Comparison of ENCODE assay signal across 8 cellular contexts in genomic region chr10:70540089-70540788, GRCh38.
A peak's percentile ranks its signal among the peaks of the same experiment; 100 is the strongest.
DNase-seq lines count a peak whose midpoint lies in the region; ATAC-seq, FAIRE-seq and TF ChIP-seq lines count a peak whose summit lies in the region.

No MANE protein-coding gene starts in this region.

- H3K9me3 ChIP-seq in keratinocyte (ENCODE audit: control insufficient read depth, low read depth, low read length), result no peaks in the 10 kb centered on the region
- H3K9me3 ChIP-seq in vagina, result no peaks in the 10 kb centered on the region
- H3K9me3 ChIP-seq in small intestine (ENCODE audit: control insufficient read depth, low read depth), result no peaks in the 10 kb centered on the region

- no peaks in the 10 kb centered on the region for H3K4me1 ChIP-seq in keratinocyte (ENCODE audit: control insufficient read depth, extremely low read depth, insufficient read depth, low read length)
- no peaks in the 10 kb centered on the region for H3K4me1 ChIP-seq in vagina
- H3K4me1 ChIP-seq in small intestine (ENCODE audit: control insufficient read depth in 2 of 2, insufficient read depth in 1 of 2, low read depth in 1 of 2, low read length in 1 of 2), result no peaks in the 10 kb centered on the region

- POLR2A ChIA-PET in activated naive CD8-positive, alpha-beta T cell treated with anti-CD3 and anti-CD28 coated beads, Interleukin-2, amount 10 ng/mL, durations not matched to agents 7 days and 5 days (lab: Charles Lee), result no interaction called here

- H3K36me3 ChIP-seq in keratinocyte (ENCODE audit: control insufficient read depth in 2 of 2, extremely low read depth in 1 of 2, insufficient read depth in 2 of 2, low read length in 2 of 2), result no peaks in the 10 kb centered on the region
- no peaks in the 10 kb centered on the region for H3K36me3 ChIP-seq in vagina
- H3K36me3 ChIP-seq in small intestine (ENCODE audit: control insufficient read depth in 2 of 2, insufficient read depth in 2 of 2, low read length in 2 of 2), result peaks cover 0 to 3% of the 10 kb centered on the region in 2 donors

- no peaks in the 10 kb centered on the region for H3K27me3 ChIP-seq in keratinocyte (ENCODE audit: control insufficient read depth, extremely low read depth, insufficient read depth, low read length)
- H3K27me3 ChIP-seq in vagina, result no peaks in the 10 kb centered on the region
- H3K27me3 ChIP-seq in small intestine (ENCODE audit: control insufficient read depth in 2 of 2, insufficient read depth in 2 of 2, low read length in 2 of 2), result no peaks in the 10 kb centered on the region

- peak; percentile 41 for ATAC-seq in activated naive CD8-positive, alpha-beta T cell treated with anti-CD3 and anti-CD28 coated beads, Interleukin-2, amount 10 ng/mL, durations not matched to agents 7 days and 5 days (ENCODE audit: low read depth)
- no peak for ATAC-seq in HG03175 (IDR thresholded peaks at IDR 0.05; ENCODE audit: unreplicated experiment)

- no peaks in the 10 kb centered on the region for H3K9me3 Mint-ChIP-seq in HFFc6
- no peaks in the 10 kb centered on the region for H3K9me3 Mint-ChIP-seq in activated naive CD8-positive, alpha-beta T cell treated with anti-CD3 and anti-CD28 coated beads, Interleukin-2, amount 10 ng/mL, durations not matched to agents 7 days and 5 days

- H3K79me2 ChIP-seq in keratinocyte (ENCODE audit: control insufficient read depth, insufficient read depth, low read length), result no peaks in the 10 kb centered on the region

- TF ChIP-seq CTCF in HFFc6 (IDR thresholded peaks at IDR 0.05) (peak; percentile 79), keratinocyte (optimal IDR thresholded peaks at IDR 0.05 in 1 of 3, IDR thresholded peaks at IDR 0.05 in 1 of 3, conservative IDR thresholded peaks at IDR 0.05 in 1 of 3; ENCODE audit: extremely low read depth in 1 of 3, insufficient read depth in 2 of 3, low read length in 3 of 3) (peak; percentile 65 to 85 (median 80)), vagina (IDR thresholded peaks at IDR 0.05) (peak in 2 of 3 experiments; percentile 43 to 48)

- no peaks in the 10 kb centered on the region for H3K4me1 Mint-ChIP-seq in HFFc6 (ENCODE audit: low read depth)
- peaks cover 2% of the 10 kb centered on the region for H3K4me1 Mint-ChIP-seq in activated naive CD8-positive, alpha-beta T cell treated with anti-CD3 and anti-CD28 coated beads, Interleukin-2, amount 10 ng/mL, durations not matched to agents 7 days and 5 days

- H4K20me1 ChIP-seq in keratinocyte (ENCODE audit: control insufficient read depth, extremely low read depth, insufficient read depth, low read length), result no peaks in the 10 kb centered on the region

- intact Hi-C loops in vagina (cut with DNase I), result no loop called here

- 52 to 69% (median 63%) methylated on average over 17 of the region's 17 CpGs for WGBS in small intestine, 3 donors

- dilution Hi-C loops in keratinocyte (cut with MboI; ENCODE audit: extremely low pct_ligation_motif_present, low sequenced_read_pairs), result no loop called here

- no peak overlapping the region for H3K4me3 Mint-ChIP-seq in HFFc6
- H3K4me3 Mint-ChIP-seq in activated naive CD8-positive, alpha-beta T cell treated with anti-CD3 and anti-CD28 coated beads, Interleukin-2, amount 10 ng/mL, durations not matched to agents 7 days and 5 days, result no peak overlapping the region

- peaks cover 45% of the 10 kb centered on the region for H3K27me3 Mint-ChIP-seq in HFFc6 (ENCODE audit: insufficient read depth)
- peaks cover 4% of the 10 kb centered on the region for H3K27me3 Mint-ChIP-seq in activated naive CD8-positive, alpha-beta T cell treated with anti-CD3 and anti-CD28 coated beads, Interleukin-2, amount 10 ng/mL, durations not matched to agents 7 days and 5 days

- H3K27ac Mint-ChIP-seq in HFFc6, result no peak overlapping the region
- peak overlapping the region; percentile 32 for H3K27ac Mint-ChIP-seq in activated naive CD8-positive, alpha-beta T cell treated with anti-CD3 and anti-CD28 coated beads, Interleukin-2, amount 10 ng/mL, durations not matched to agents 7 days and 5 days

- DNase-seq in AG20443 (ENCODE audit: low spot score), result peak; percentile 75
- DNase-seq in HFFc6, result no peak
- peak; percentile 52 for DNase-seq in activated naive CD8-positive, alpha-beta T cell treated with anti-CD3 and anti-CD28 coated beads, Interleukin-2, amount 10 ng/mL, durations not matched to agents 7 days and 5 days
- no peak for DNase-seq in keratinocyte (ENCODE audit: low read depth, low spot score)
- no peak for DNase-seq in vagina (ENCODE audit: extremely low spot score in 2 of 2)
- no peak for DNase-seq in NCI-H1417 (lab: John Stamatoyannopoulos, UW)
- no peak for DNase-seq in small intestine

- no peak overlapping the region for H3K27ac ChIP-seq in keratinocyte (ENCODE audit: control insufficient read depth, insufficient read depth, low read length)
- H3K27ac ChIP-seq in vagina, result no peak overlapping the region
- H3K27ac ChIP-seq in small intestine (ENCODE audit: low read depth in 1 of 2, low read length in 1 of 2), result no peak overlapping the region

- H3K9ac ChIP-seq in keratinocyte (ENCODE audit: control insufficient read depth, extremely low read depth, insufficient read depth, low read length), result no peak overlapping the region

- no peaks in the 10 kb centered on the region for H3K9me1 ChIP-seq in keratinocyte (ENCODE audit: control insufficient read depth, extremely low read depth, insufficient read depth, low read length)

- H3K4me3 ChIP-seq in keratinocyte (ENCODE audit: control insufficient read depth in 2 of 3, extremely low read depth in 1 of 3, insufficient read depth in 2 of 3, low read depth in 1 of 3, low read length in 3 of 3) (no peak overlapping the region), vagina (no peak overlapping the region), small intestine (ENCODE audit: low read depth in 1 of 2, low read length in 2 of 2) (no peak overlapping the region)

- no peak overlapping the region for H2AFZ ChIP-seq in keratinocyte (ENCODE audit: control insufficient read depth, low read length)

- H3K36me3 Mint-ChIP-seq in HFFc6 (ENCODE audit: low read depth), result no peaks in the 10 kb centered on the region
- H3K36me3 Mint-ChIP-seq in activated naive CD8-positive, alpha-beta T cell treated with anti-CD3 and anti-CD28 coated beads, Interleukin-2, amount 10 ng/mL, durations not matched to agents 7 days and 5 days, result no peaks in the 10 kb centered on the region

- H3K4me2 ChIP-seq in keratinocyte (ENCODE audit: control insufficient read depth, extremely low read depth, insufficient read depth, low read depth, low read length), result no peak overlapping the region

- TF ChIP-seq POLR2A in vagina (IDR thresholded peaks at IDR 0.05), result no peak

- FAIRE-seq in keratinocyte (lab: Jason Lieb, UNC), result no peak
- FAIRE-seq in small intestine (lab: Jason Lieb, UNC), result no peak

Comparison
In these comparisons a context has a peak if more than half of its experiments do, and no peak if none do; other contexts are left out.
1. DNase-seq: peak in AG20443 (single experiment) and activated naive CD8-positive, alpha-beta T cell treated with anti-CD3 and anti-CD28 coated beads, Interleukin-2, amount 10 ng/mL, durations not matched to agents 7 days and 5 days (single experiment); none in HFFc6 (single experiment), keratinocyte (single experiment), vagina (0 of 2), NCI-H1417 (0 of 3) and small intestine (single experiment).
2. Peak in every context shown above with its lines, with median percentiles within 50 percentile points of each other: CTCF ChIP-seq.